Comparison of ENCODE assay signal across 3 cellular contexts in the genomic region with DNA sequence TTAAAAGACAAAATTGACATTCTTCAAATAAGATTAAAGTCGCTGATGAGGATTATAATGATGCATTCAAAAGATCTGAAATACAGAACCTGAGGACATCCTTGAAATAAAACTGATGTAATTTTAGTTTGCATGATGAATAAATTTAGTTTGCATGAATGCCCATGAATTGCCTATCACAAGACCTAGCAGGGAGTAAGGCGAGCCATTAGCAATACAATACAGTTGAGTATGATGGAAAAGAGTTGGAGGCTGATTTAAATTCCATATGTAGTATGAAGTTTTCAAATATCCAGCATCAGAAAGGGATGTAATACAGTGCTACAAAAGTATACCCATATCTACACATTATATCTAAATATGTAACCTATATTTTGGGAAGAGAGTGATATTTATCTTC.
A peak's percentile ranks its signal among the peaks of the same experiment; 100 is the strongest.
TF ChIP-seq lines count a peak whose summit lies in the region.

No MANE protein-coding gene starts in this region.

TF ChIP-seq in SK-N-SH treated with all-trans-retinoic acid at 6 μM for 48 hours, 23 proteins besides CTCF, POLR2A, EP300 and RAD21 (continued from another document):
- TF ChIP-seq ISL1 (CRISPR knock-in tag; IDR thresholded peaks at IDR 0.05) = peak; percentile 89; the same call in 1 of the 2 replicates
TF ChIP-seq in SK-N-SH treated with all-trans-retinoic acid at 6 μM for 48 hours: peak in this region for 2.

TF ChIP-seq in SK-N-SH, 30 proteins besides CTCF, POLR2A, EP300 and RAD21 (continued from another document):
- no peak for TF ChIP-seq EZH2phosphoT487 (IDR thresholded peaks at IDR 0.05; ENCODE audit: borderline replicate concordance, low read depth)
- no peak for TF ChIP-seq JUND (IDR thresholded peaks at IDR 0.05)
- TF ChIP-seq SIN3A (IDR thresholded peaks at IDR 0.05; ENCODE audit: borderline replicate concordance, low read depth, low read length) = no peak
- no peak for TF ChIP-seq RXRA (IDR thresholded peaks at IDR 0.05; ENCODE audit: borderline replicate concordance, low read depth)
- no peak for TF ChIP-seq MXI1 (IDR thresholded peaks at IDR 0.05; ENCODE audit: low read depth, low read length)
- no peak for TF ChIP-seq ELF1 (IDR thresholded peaks at IDR 0.05)
- TF ChIP-seq CHD2 (IDR thresholded peaks at IDR 0.05; ENCODE audit: low read length, partially characterized antibody) = no peak
- no peak for TF ChIP-seq TEAD4 (IDR thresholded peaks at IDR 0.05; ENCODE audit: borderline replicate concordance, insufficient read depth)
- TF ChIP-seq RCOR1 (IDR thresholded peaks at IDR 0.05; ENCODE audit: low read length) = no peak
- TF ChIP-seq, protein P1, sequence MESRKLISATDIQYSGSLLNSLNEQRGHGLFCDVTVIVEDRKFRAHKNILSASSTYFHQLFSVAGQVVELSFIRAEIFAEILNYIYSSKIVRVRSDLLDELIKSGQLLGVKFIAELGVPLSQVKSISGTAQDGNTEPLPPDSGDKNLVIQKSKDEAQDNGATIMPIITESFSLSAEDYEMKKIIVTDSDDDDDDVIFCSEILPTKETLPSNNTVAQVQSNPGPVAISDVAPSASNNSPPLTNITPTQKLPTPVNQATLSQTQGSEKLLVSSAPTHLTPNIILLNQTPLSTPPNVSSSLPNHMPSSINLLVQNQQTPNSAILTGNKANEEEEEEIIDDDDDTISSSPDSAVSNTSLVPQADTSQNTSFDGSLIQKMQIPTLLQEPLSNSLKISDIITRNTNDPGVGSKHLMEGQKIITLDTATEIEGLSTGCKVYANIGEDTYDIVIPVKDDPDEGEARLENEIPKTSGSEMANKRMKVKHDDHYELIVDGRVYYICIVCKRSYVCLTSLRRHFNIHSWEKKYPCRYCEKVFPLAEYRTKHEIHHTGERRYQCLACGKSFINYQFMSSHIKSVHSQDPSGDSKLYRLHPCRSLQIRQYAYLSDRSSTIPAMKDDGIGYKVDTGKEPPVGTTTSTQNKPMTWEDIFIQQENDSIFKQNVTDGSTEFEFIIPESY (IDR thresholded peaks at IDR 0.05; ENCODE audit: borderline replicate concordance, low read depth) = no peak
- TF ChIP-seq NFIC (IDR thresholded peaks at IDR 0.05; ENCODE audit: borderline replicate concordance) = no peak
- no peak for TF ChIP-seq RFX5 (IDR thresholded peaks at IDR 0.05; ENCODE audit: low read length)
- TF ChIP-seq, protein P2, sequence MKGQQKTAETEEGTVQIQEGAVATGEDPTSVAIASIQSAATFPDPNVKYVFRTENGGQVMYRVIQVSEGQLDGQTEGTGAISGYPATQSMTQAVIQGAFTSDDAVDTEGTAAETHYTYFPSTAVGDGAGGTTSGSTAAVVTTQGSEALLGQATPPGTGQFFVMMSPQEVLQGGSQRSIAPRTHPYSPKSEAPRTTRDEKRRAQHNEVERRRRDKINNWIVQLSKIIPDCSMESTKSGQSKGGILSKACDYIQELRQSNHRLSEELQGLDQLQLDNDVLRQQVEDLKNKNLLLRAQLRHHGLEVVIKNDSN (IDR thresholded peaks at IDR 0.05; ENCODE audit: borderline replicate concordance, low read depth) = no peak
- TF ChIP-seq, protein P3, sequence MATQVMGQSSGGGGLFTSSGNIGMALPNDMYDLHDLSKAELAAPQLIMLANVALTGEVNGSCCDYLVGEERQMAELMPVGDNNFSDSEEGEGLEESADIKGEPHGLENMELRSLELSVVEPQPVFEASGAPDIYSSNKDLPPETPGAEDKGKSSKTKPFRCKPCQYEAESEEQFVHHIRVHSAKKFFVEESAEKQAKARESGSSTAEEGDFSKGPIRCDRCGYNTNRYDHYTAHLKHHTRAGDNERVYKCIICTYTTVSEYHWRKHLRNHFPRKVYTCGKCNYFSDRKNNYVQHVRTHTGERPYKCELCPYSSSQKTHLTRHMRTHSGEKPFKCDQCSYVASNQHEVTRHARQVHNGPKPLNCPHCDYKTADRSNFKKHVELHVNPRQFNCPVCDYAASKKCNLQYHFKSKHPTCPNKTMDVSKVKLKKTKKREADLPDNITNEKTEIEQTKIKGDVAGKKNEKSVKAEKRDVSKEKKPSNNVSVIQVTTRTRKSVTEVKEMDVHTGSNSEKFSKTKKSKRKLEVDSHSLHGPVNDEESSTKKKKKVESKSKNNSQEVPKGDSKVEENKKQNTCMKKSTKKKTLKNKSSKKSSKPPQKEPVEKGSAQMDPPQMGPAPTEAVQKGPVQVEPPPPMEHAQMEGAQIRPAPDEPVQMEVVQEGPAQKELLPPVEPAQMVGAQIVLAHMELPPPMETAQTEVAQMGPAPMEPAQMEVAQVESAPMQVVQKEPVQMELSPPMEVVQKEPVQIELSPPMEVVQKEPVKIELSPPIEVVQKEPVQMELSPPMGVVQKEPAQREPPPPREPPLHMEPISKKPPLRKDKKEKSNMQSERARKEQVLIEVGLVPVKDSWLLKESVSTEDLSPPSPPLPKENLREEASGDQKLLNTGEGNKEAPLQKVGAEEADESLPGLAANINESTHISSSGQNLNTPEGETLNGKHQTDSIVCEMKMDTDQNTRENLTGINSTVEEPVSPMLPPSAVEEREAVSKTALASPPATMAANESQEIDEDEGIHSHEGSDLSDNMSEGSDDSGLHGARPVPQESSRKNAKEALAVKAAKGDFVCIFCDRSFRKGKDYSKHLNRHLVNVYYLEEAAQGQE (IDR thresholded peaks at IDR 0.05; ENCODE audit: low read depth, low read length) = no peak

TF ChIP-seq in H1, 55 proteins besides CTCF, POLR2A, EP300 and RAD21 (continued from another document):
- TF ChIP-seq, protein P4, sequence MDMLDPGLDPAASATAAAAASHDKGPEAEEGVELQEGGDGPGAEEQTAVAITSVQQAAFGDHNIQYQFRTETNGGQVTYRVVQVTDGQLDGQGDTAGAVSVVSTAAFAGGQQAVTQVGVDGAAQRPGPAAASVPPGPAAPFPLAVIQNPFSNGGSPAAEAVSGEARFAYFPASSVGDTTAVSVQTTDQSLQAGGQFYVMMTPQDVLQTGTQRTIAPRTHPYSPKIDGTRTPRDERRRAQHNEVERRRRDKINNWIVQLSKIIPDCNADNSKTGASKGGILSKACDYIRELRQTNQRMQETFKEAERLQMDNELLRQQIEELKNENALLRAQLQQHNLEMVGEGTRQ (IDR thresholded peaks at IDR 0.05; ENCODE audit: low read length) = no peak
- no peak for TF ChIP-seq JUND (IDR thresholded peaks at IDR 0.05; ENCODE audit: low read length)
- TF ChIP-seq CEBPB (IDR thresholded peaks at IDR 0.05; ENCODE audit: low read depth, low read length) = no peak
- TF ChIP-seq ZNF274 (IDR thresholded peaks at IDR 0.05; ENCODE audit: borderline replicate concordance, extremely low read depth, low read length) = no peak
- TF ChIP-seq CHD2 (IDR thresholded peaks at IDR 0.05; ENCODE audit: low read length) = no peak
- no peak for TF ChIP-seq NRF1 (IDR thresholded peaks at IDR 0.05; ENCODE audit: low read depth, low read length)
- TF ChIP-seq, protein P5, sequence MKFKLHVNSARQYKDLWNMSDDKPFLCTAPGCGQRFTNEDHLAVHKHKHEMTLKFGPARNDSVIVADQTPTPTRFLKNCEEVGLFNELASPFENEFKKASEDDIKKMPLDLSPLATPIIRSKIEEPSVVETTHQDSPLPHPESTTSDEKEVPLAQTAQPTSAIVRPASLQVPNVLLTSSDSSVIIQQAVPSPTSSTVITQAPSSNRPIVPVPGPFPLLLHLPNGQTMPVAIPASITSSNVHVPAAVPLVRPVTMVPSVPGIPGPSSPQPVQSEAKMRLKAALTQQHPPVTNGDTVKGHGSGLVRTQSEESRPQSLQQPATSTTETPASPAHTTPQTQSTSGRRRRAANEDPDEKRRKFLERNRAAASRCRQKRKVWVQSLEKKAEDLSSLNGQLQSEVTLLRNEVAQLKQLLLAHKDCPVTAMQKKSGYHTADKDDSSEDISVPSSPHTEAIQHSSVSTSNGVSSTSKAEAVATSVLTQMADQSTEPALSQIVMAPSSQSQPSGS (IDR thresholded peaks at IDR 0.05; ENCODE audit: low read length) = no peak
- no peak for TF ChIP-seq CTBP2 (IDR thresholded peaks at IDR 0.05; ENCODE audit: borderline replicate concordance, insufficient read depth, insufficient read length, low read length)
- TF ChIP-seq BCL11A (IDR thresholded peaks at IDR 0.05; ENCODE audit: low read depth in 2 of 2, low read length in 2 of 2) = no peak
- TF ChIP-seq TAF7 (optimal IDR thresholded peaks at IDR 0.05; ENCODE audit: borderline replicate concordance, low read depth, low read length) = no peak
- TF ChIP-seq SIN3A (conservative IDR thresholded peaks at IDR 0.05 in 1 of 2, IDR thresholded peaks at IDR 0.05 in 1 of 2; ENCODE audit: low read depth in 1 of 2, low read length in 2 of 2) = no peak
- TF ChIP-seq, protein P6, sequence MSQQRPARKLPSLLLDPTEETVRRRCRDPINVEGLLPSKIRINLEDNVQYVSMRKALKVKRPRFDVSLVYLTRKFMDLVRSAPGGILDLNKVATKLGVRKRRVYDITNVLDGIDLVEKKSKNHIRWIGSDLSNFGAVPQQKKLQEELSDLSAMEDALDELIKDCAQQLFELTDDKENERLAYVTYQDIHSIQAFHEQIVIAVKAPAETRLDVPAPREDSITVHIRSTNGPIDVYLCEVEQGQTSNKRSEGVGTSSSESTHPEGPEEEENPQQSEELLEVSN (IDR thresholded peaks at IDR 0.05) = no peak
- TF ChIP-seq RXRA (IDR thresholded peaks at IDR 0.05; ENCODE audit: insufficient read depth, low read depth, low read length) = no peak
